Comparison of ENCODE assay signal across 11 cellular contexts in the genomic region with DNA sequence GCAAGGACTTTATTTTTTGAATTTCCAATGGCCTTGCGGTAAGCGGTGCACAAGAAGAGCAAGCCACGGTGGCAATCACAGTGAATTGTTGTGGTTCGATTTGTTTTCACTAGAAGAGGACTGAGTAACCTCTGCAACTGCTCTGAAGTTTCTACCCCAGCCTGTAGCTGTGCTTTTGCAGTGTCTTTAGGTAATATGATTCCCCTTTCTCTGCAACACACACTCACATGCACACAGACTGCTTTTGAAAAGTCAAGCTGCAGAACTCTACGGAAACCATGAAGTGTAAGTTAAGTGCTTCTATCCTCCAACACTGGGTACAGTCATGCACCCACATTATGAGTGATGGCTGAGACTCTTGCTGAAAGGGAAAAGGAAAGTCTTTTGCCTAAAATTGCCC. TPM values are rescaled to one million over a fixed set of nuclear protein-coding genes. Genes with fewer than 3 reads are reported as not detected.
DNase-seq lines count a peak whose midpoint lies in the region; ATAC-seq and TF ChIP-seq lines count a peak whose summit lies in the region.
"Had no signal": no experiment of that assay in that cellular context is flagged by ENCODE, and none has a peak within 500 bp of the region (broad histone marks: within the 10 kb centered on the region; RNA-seq: fewer than 3 reads in every experiment).

No MANE protein-coding gene starts in this region.

- no peak overlapping the region for H3K4me3 Mint-ChIP-seq in MCF 10A (ENCODE audit: unreplicated experiment)
- H3K4me3 Mint-ChIP-seq in T-helper 2 cell treated with Interferon-gamma antibody and Interleukin-4, amounts not matched to agents 5 μg/mL and 100 μg/mL, for 36 hours, result peak overlapping the region; percentile 66

- H3K4me1 ChIP-seq in breast epithelium (no peaks in the 10 kb centered on the region), esophagus squamous epithelium (peaks cover 51 to 94% (median 54%) of the 10 kb centered on the region in 3 donors), thyroid gland (peaks cover 53 to 70% of the 10 kb centered on the region in 2 donors), esophagus muscularis mucosa (peaks cover 30 to 69% (median 62%) of the 10 kb centered on the region in 4 donors), upper lobe of left lung (peaks cover 40 to 66% (median 47%) of the 10 kb centered on the region in 4 donors)

- BruUV-seq in MCF 10A (replicated peaks; lab: Mats Ljungman, UMichigan), result TSS peak; percentile 2

- H3K27me3 Mint-ChIP-seq in MCF 10A (ENCODE audit: insufficient read depth, unreplicated experiment), result no peaks in the 10 kb centered on the region
- no peaks in the 10 kb centered on the region for H3K27me3 Mint-ChIP-seq in T-helper 2 cell treated with Interferon-gamma antibody and Interleukin-4, amounts not matched to agents 5 μg/mL and 100 μg/mL, for 36 hours (ENCODE audit: low read depth)

- TF ChIP-seq CTCF in MCF 10A (IDR thresholded peaks at IDR 0.05; ENCODE audit: unreplicated experiment) (no peak), breast epithelium (IDR thresholded peaks at IDR 0.05) (no peak), esophagus squamous epithelium (IDR thresholded peaks at IDR 0.05) (no peak), thyroid gland (IDR thresholded peaks at IDR 0.05) (no peak), esophagus muscularis mucosa (IDR thresholded peaks at IDR 0.05) (no peak), upper lobe of left lung (IDR thresholded peaks at IDR 0.05) (no peak)

- intact Hi-C loops in MCF 10A (cut with micrococcal nuclease) (no loop called here), breast epithelium (cut with DNase I; ENCODE audit: low total_unique reads) (loop anchor here (5.0 kb wide), 1 partner anchor 60 kb away; no protein-coding TSS in a partner anchor), esophagus squamous epithelium (cut with DNase I) (no loop called here), thyroid gland (cut with DNase I) (no loop called here), esophagus muscularis mucosa (cut with DNase I) (no loop called here)

- H3K27ac ChIP-seq in breast epithelium, result no peak overlapping the region
- peak overlapping the region in 3 of 4 donors; percentile 17 to 78 (median 67) for H3K27ac ChIP-seq in esophagus squamous epithelium
- peak overlapping the region; percentile 20 to 39 (median 37) for H3K27ac ChIP-seq in thyroid gland
- no peak overlapping the region for H3K27ac ChIP-seq in esophagus muscularis mucosa (replicated peaks in 1 of 4)
- peak overlapping the region in 2 of 4 donors; percentile 9 to 36 for H3K27ac ChIP-seq in upper lobe of left lung
- H3K27ac ChIP-seq: BLaER1 treated with 17β-estradiol and CSF1 and Interleukin-3, amounts not matched to agents 10 nM and 100 nM; VCaP had no signal

- peaks cover 56% of the 10 kb centered on the region for H3K36me3 Mint-ChIP-seq in MCF 10A (ENCODE audit: insufficient read depth, unreplicated experiment)
- H3K36me3 Mint-ChIP-seq in T-helper 2 cell treated with Interferon-gamma antibody and Interleukin-4, amounts not matched to agents 5 μg/mL and 100 μg/mL, for 36 hours (ENCODE audit: low read depth), result peaks cover 68% of the 10 kb centered on the region

- peak overlapping the region; percentile 65 for H3K27ac Mint-ChIP-seq in MCF 10A (ENCODE audit: low read depth, unreplicated experiment)
- peak overlapping the region; percentile 82 for H3K27ac Mint-ChIP-seq in T-helper 2 cell treated with Interferon-gamma antibody and Interleukin-4, amounts not matched to agents 5 μg/mL and 100 μg/mL, for 36 hours

- H3K9me3 Mint-ChIP-seq in MCF 10A (ENCODE audit: unreplicated experiment), result no peaks in the 10 kb centered on the region
- no peaks in the 10 kb centered on the region for H3K9me3 Mint-ChIP-seq in T-helper 2 cell treated with Interferon-gamma antibody and Interleukin-4, amounts not matched to agents 5 μg/mL and 100 μg/mL, for 36 hours

- no peaks in the 10 kb centered on the region for H3K27me3 ChIP-seq in breast epithelium
- H3K27me3 ChIP-seq in esophagus squamous epithelium, result no peaks in the 10 kb centered on the region
- no peaks in the 10 kb centered on the region for H3K27me3 ChIP-seq in thyroid gland
- no peaks in the 10 kb centered on the region for H3K27me3 ChIP-seq in esophagus muscularis mucosa
- no peaks in the 10 kb centered on the region for H3K27me3 ChIP-seq in upper lobe of left lung
- H3K27me3 ChIP-seq: BLaER1 treated with 17β-estradiol and CSF1 and Interleukin-3, amounts not matched to agents 10 nM and 100 nM; stomach had no signal

- H3K36me3 ChIP-seq in breast epithelium, result no peaks in the 10 kb centered on the region
- peaks cover 12 to 52% (median 14%) of the 10 kb centered on the region in 3 donors for H3K36me3 ChIP-seq in esophagus squamous epithelium
- H3K36me3 ChIP-seq in thyroid gland, result peaks cover 0 to 3% of the 10 kb centered on the region in 2 donors
- peaks cover 8 to 51% (median 28%) of the 10 kb centered on the region in 4 donors for H3K36me3 ChIP-seq in esophagus muscularis mucosa
- H3K36me3 ChIP-seq in upper lobe of left lung, result peaks cover 16 to 48% (median 41%) of the 10 kb centered on the region in 4 donors

- no peak for DNase-seq in MCF 10A (ENCODE audit: unreplicated experiment)
- no peak for DNase-seq in breast epithelium (ENCODE audit: low spot score in 2 of 2)
- DNase-seq in T-helper 2 cell treated with Interferon-gamma antibody and Interleukin-4, amounts not matched to agents 5 μg/mL and 100 μg/mL, for 36 hours (ENCODE audit: low spot score), result peak; percentile 72
- no peak for DNase-seq in esophagus squamous epithelium (lab: John Stamatoyannopoulos, UW)
- DNase-seq in thyroid gland, result peak; percentile 13 to 28
- no peak for DNase-seq in HUDEP-2 (lab: John Stamatoyannopoulos, UW; ENCODE audit: unreplicated experiment in 76 of 76)
- DNase-seq in esophagus muscularis mucosa (ENCODE audit: extremely low spot score), result no peak
- DNase-seq in upper lobe of left lung, result no peak
- DNase-seq: stomach had no signal

- POLR2A ChIA-PET in MCF 10A (lab: Yijun Ruan, JAX), result interaction anchor here (0.6 to 4.2 kb wide), 13 partner anchors 11 to 168 kb away, joined by 3 to 35 read pairs (median 7); a partner anchor contains a TSS

- WGBS in esophagus squamous epithelium, 2 donors, result 60 to 73% methylated on average over 5 of the region's 5 CpGs
- WGBS in thyroid gland, 2 donors, result 34 to 41% methylated on average over 5 of the region's 5 CpGs
- WGBS in esophagus muscularis mucosa, result 80% methylated on average over 5 of the region's 5 CpGs
- WGBS in upper lobe of left lung, 2 donors, result 76 to 80% methylated on average over 5 of the region's 5 CpGs

- H3K4me1 Mint-ChIP-seq in MCF 10A (ENCODE audit: insufficient read depth, unreplicated experiment), result peaks cover 49% of the 10 kb centered on the region
- peaks cover 82% of the 10 kb centered on the region for H3K4me1 Mint-ChIP-seq in T-helper 2 cell treated with Interferon-gamma antibody and Interleukin-4, amounts not matched to agents 5 μg/mL and 100 μg/mL, for 36 hours (ENCODE audit: low read depth)

- no peak overlapping the region for H3K4me3 ChIP-seq in breast epithelium
- no peak overlapping the region for H3K4me3 ChIP-seq in esophagus squamous epithelium
- H3K4me3 ChIP-seq in thyroid gland (replicated peaks in 1 of 3), result no peak overlapping the region
- H3K4me3 ChIP-seq in esophagus muscularis mucosa, result no peak overlapping the region
- H3K4me3 ChIP-seq in upper lobe of left lung, result no peak overlapping the region
- H3K4me3 ChIP-seq: BLaER1 treated with 17β-estradiol and CSF1 and Interleukin-3, amounts not matched to agents 10 nM and 100 nM; stomach had no signal

- TF ChIP-seq POLR2A in breast epithelium (IDR thresholded peaks at IDR 0.05) (no peak), esophagus squamous epithelium (IDR thresholded peaks at IDR 0.05) (no peak), thyroid gland (IDR thresholded peaks at IDR 0.05) (no peak), esophagus muscularis mucosa (IDR thresholded peaks at IDR 0.05; ENCODE audit: low read depth) (no peak), upper lobe of left lung (IDR thresholded peaks at IDR 0.05) (no peak)

- CTCF ChIA-PET in MCF 10A (lab: Yijun Ruan, JAX), result interaction anchor here (0.7 to 1.4 kb wide), 5 partner anchors 10 to 663 kb away, joined by 3 to 4 read pairs (median 3); no protein-coding TSS in a partner anchor

- no peak for ATAC-seq in upper lobe of left lung (ENCODE audit: low FRiP score in 2 of 2)

- TF ChIP-seq EP300 in esophagus muscularis mucosa (IDR thresholded peaks at IDR 0.05), result no peak
- no peak for TF ChIP-seq EP300 in upper lobe of left lung (IDR thresholded peaks at IDR 0.05)

- H3K9me3 ChIP-seq in breast epithelium (no peaks in the 10 kb centered on the region), esophagus squamous epithelium (no peaks in the 10 kb centered on the region), thyroid gland (no peaks in the 10 kb centered on the region), esophagus muscularis mucosa (no peaks in the 10 kb centered on the region), upper lobe of left lung (no peaks in the 10 kb centered on the region)
- H3K9me3 ChIP-seq: BLaER1 treated with 17β-estradiol and CSF1 and Interleukin-3, amounts not matched to agents 10 nM and 100 nM; stomach had no signal

RNA-seq across cellular contexts. Expression of a gene that starts 38.4 kb away (rescaled TPM):
- 323 and 446 TPM in 2 replicates for total RNA-seq in MCF 10A (2022)
- 100 to 1,000 TPM; 255 to 348 (median 269) TPM for total RNA-seq in breast epithelium
- 100 to 1,000 TPM; 418 to 565 (median 463) TPM for total RNA-seq in esophagus squamous epithelium
- 100 to 1,000 TPM; 164 to 302 (median 189) TPM for total RNA-seq in thyroid gland
- total RNA-seq in esophagus muscularis mucosa, result 100 to 1,000 TPM; 212 to 292 (median 275) TPM
- 100 to 1,000 TPM; 454 to 696 (median 551) TPM for total RNA-seq in upper lobe of left lung

Comparison
In these comparisons a context has a peak if more than half of its experiments do, and no peak if none do; other contexts are left out.
1. DNase-seq: peak in T-helper 2 cell treated with Interferon-gamma antibody and Interleukin-4, amounts not matched to agents 5 μg/mL and 100 μg/mL, for 36 hours (single experiment) and thyroid gland (2 of 2); none in MCF 10A (single experiment), breast epithelium (0 of 2), esophagus squamous epithelium (single experiment), HUDEP-2 (0 of 76), esophagus muscularis mucosa (single experiment) and upper lobe of left lung (0 of 2).
2. H3K27ac ChIP-seq: peak in esophagus squamous epithelium (3 of 4) and thyroid gland (3 of 3); none in breast epithelium (0 of 2) and esophagus muscularis mucosa (0 of 4).